In the genomic region with DNA sequence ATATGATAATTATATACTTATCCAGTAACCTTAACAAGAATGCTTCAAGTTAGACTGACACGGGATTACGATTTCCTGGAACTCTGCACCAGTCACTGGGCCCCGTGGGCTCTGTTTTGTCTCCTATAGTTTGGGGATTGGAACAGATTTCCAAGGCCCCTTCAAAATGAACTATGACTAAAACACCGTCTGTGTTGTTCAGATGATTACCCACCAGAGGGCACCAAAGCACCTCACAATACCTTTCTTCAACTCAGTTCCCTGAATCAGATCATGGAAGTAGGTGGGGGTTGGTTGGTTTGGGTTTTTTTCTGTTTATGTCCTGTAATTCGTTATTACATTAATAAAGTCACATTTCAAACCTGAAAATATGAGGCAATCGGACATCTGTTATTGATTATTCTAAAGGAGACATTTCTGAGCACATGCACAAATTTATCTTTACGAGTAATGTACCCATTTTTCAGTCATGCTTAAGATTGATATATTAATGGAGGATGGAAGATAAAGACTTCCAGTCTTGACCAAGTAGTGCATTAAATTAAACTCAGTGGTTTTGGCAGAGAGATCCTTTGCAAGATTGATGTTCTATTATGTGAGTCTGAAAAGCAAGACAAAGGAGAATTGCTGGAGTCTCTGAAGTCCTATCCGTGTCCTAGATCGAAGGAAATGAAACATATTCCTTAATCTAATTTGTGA, we compare ENCODE assay signal across 8 cellular contexts.
DNase-seq lines count a peak whose midpoint lies in the region; ATAC-seq, FAIRE-seq and TF ChIP-seq lines count a peak whose summit lies in the region.

No MANE protein-coding gene starts in this region.

- H3K79me2 ChIP-seq in SU-DHL-6 (ENCODE audit: insufficient read depth, low read length): no peaks in the 10 kb centered on the region

- no peaks in the 10 kb centered on the region for H3K27me3 ChIP-seq in SU-DHL-6 (ENCODE audit: low read length)
- no peaks in the 10 kb centered on the region for H3K27me3 ChIP-seq in adrenal gland
- no peaks in the 10 kb centered on the region for H3K27me3 ChIP-seq in right atrium auricular region

- no peak for TF ChIP-seq POLR2A in GM12891 (IDR thresholded peaks at IDR 0.05; ENCODE audit: low read depth, low read length)
- TF ChIP-seq POLR2A in adrenal gland (IDR thresholded peaks at IDR 0.05): no peak

- H2AFZ ChIP-seq in SU-DHL-6 (ENCODE audit: low read depth, low read length, severe bottlenecking): no peak overlapping the region

- H3K4me2 ChIP-seq in SU-DHL-6 (ENCODE audit: low read depth, low read length, poor library complexity, severe bottlenecking): no peak overlapping the region

- intact Hi-C loops in adrenal gland (cut with DNase I) (no loop called here), sciatic nerve (cut with DNase I) (loop anchor here (5.0 kb wide), 1 partner anchor 233 kb away; no protein-coding TSS in a partner anchor)

- H3K9me2 ChIP-seq in SU-DHL-6 (replicated peaks; ENCODE audit: insufficient read depth, low read length): no peaks in the 10 kb centered on the region

- H3K9me3 ChIP-seq in SU-DHL-6 (ENCODE audit: insufficient read depth, low read length) (no peaks in the 10 kb centered on the region), adrenal gland (replicated peaks in 1 of 3) (no peaks in the 10 kb centered on the region), right atrium auricular region (no peaks in the 10 kb centered on the region)

- 25 to 29% (median 28%) methylated on average over 9 of the region's 9 CpGs for WGBS in adrenal gland, 4 donors

- no peak overlapping the region for H3K9ac ChIP-seq in SU-DHL-6 (ENCODE audit: low read length)

- H3K36me3 ChIP-seq in SU-DHL-6 (ENCODE audit: low read length) (no peaks in the 10 kb centered on the region), adrenal gland (replicated peaks in 1 of 2) (no peaks in the 10 kb centered on the region), right atrium auricular region (no peaks in the 10 kb centered on the region)

- FAIRE-seq in GM12891 (lab: Jason Lieb, UNC): peak; percentile 93

- no peak overlapping the region for H3K27ac ChIP-seq in SU-DHL-6 (ENCODE audit: low read depth, low read length)
- H3K27ac ChIP-seq in adrenal gland: no peak overlapping the region
- no peak overlapping the region for H3K27ac ChIP-seq in right atrium auricular region

- H3K4me1 ChIP-seq in adrenal gland (replicated peaks in 1 of 2) (peaks cover 0 to 9% of the 10 kb centered on the region in 2 donors), right atrium auricular region (no peaks in the 10 kb centered on the region)

- TF ChIP-seq CTCF in SU-DHL-6 (IDR thresholded peaks at IDR 0.05; ENCODE audit: insufficient read depth, low read length, poor library complexity, severe bottlenecking): peak; percentile 75
- TF ChIP-seq CTCF in adrenal gland (IDR thresholded peaks at IDR 0.05): peak; percentile 70 to 97 (median 90)
- TF ChIP-seq CTCF in right atrium auricular region (IDR thresholded peaks at IDR 0.05): peak; percentile 63 to 86

- H3K4me3 ChIP-seq in SU-DHL-6 (ENCODE audit: insufficient read depth, low read length, poor library complexity, severe bottlenecking): no peak overlapping the region
- no peak overlapping the region for H3K4me3 ChIP-seq in adrenal gland
- H3K4me3 ChIP-seq in right atrium auricular region: no peak overlapping the region

- peak; percentile 93 for ATAC-seq in HG02678 (IDR thresholded peaks at IDR 0.05; ENCODE audit: unreplicated experiment)
- ATAC-seq in sciatic nerve: peak; percentile 85

- DNase-seq in GM12891 (ENCODE audit: insufficient read length, low spot score): peak; percentile 12
- DNase-seq in NCI-H1436 treated with DMSO at 0.1 percent for 48 hours (lab: John Stamatoyannopoulos, UW): peak; percentile 11
- DNase-seq in adrenal gland: peak; percentile 60 to 91 (median 73)
- DNase-seq in right atrium auricular region (ENCODE audit: low spot score): peak; percentile 84
- DNase-seq in sciatic nerve (ENCODE audit: low spot score): peak; percentile 76
- no peak for DNase-seq in NCI-H1048 (lab: John Stamatoyannopoulos, UW)

- no peaks in the 10 kb centered on the region for H3F3A ChIP-seq in SU-DHL-6 (ENCODE audit: insufficient read depth)

- no peaks in the 10 kb centered on the region for H4K20me1 ChIP-seq in SU-DHL-6 (ENCODE audit: low read depth, low read length)

TF ChIP-seq in GM12891, 5 proteins besides CTCF, POLR2A, EP300 and RAD21:
- TF ChIP-seq SPI1 (IDR thresholded peaks at IDR 0.05; ENCODE audit: low read depth, low read length) (no peak), POU2F2 (IDR thresholded peaks at IDR 0.05; ENCODE audit: low read depth, low read length) (no peak), PAX5 (IDR thresholded peaks at IDR 0.05; ENCODE audit: insufficient read depth, low read length, severe bottlenecking) (no peak), POLR2AphosphoS5 (IDR thresholded peaks at IDR 0.05; ENCODE audit: low read depth, low read length) (no peak)
